In the genomic region with DNA sequence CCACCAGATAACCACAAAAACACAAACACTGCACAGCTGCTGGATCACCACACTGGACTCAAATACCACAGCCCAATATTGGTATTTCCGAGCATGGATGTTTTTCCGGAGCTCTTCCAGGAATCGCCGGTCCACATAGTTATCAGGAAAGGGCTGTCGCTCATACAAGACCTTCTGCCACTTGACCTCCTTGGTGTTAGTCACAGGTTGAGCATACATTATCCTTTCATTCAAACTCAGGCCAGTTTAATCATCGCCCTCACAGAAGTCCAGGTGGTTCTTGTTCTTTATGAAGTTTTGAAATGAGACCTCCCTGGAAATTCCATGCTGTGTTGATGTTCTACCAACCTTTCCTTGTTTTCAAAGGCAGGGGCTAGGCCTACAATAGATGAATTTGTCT, we compare ENCODE assay signal across 1 cellular context.
TF ChIP-seq lines count a peak whose summit lies in the region.

No MANE protein-coding gene starts in this region.

TF ChIP-seq in SK-N-SH, 30 proteins besides CTCF, POLR2A, EP300 and RAD21 (continued from another document):
- TF ChIP-seq RXRA (IDR thresholded peaks at IDR 0.05; ENCODE audit: borderline replicate concordance, low read depth) = no peak
- TF ChIP-seq GABPA (IDR thresholded peaks at IDR 0.05; ENCODE audit: low read depth) = no peak
